Comparison of ENCODE assay signal across 8 cellular contexts in genomic region chrX:154534526-154535322, GRCh38. TPM values are rescaled to one million over a fixed set of nuclear protein-coding genes. Genes with fewer than 3 reads are reported as not detected.
A peak's percentile ranks its signal among the peaks of the same experiment; 100 is the strongest.
DNase-seq lines count a peak whose midpoint lies in the region; TF ChIP-seq lines count a peak whose summit lies in the region.

No MANE protein-coding gene starts in this region.

- peak; percentile 86 for TF ChIP-seq CTCF in GM12864 (IDR thresholded peaks at IDR 0.05; ENCODE audit: low read depth, low read length, missing control alignments)
- peak; percentile 93 for TF ChIP-seq CTCF in HFFc6 (IDR thresholded peaks at IDR 0.05)
- peak; percentile 66 to 99 (median 95) for TF ChIP-seq CTCF in prostate gland (IDR thresholded peaks at IDR 0.05)
- TF ChIP-seq CTCF in vagina (IDR thresholded peaks at IDR 0.05), result peak; percentile 99 to 100 (median 100)

- H3K36me3 Mint-ChIP-seq in HFFc6 (ENCODE audit: low read depth), result peaks cover 5% of the 10 kb centered on the region; the same call in 1 of the 2 replicates
- peaks cover 17% of the 10 kb centered on the region for H3K36me3 Mint-ChIP-seq in activated naive CD4-positive, alpha-beta T cell treated with anti-CD3 and anti-CD28 coated beads, Interleukin-2, amount 10 ng/mL, durations not matched to agents 7 days and 5 days

- H3K27ac Mint-ChIP-seq in HFFc6, result no peak overlapping the region; the same call in 1 of the 2 replicates
- peak overlapping the region; percentile 58 for H3K27ac Mint-ChIP-seq in activated naive CD4-positive, alpha-beta T cell treated with anti-CD3 and anti-CD28 coated beads, Interleukin-2, amount 10 ng/mL, durations not matched to agents 7 days and 5 days

- no peaks in the 10 kb centered on the region for H3K9me3 ChIP-seq in prostate gland
- no peaks in the 10 kb centered on the region for H3K9me3 ChIP-seq in vagina

- DNase-seq in GM12864 (ENCODE audit: low read depth), result no peak
- DNase-seq in HFFc6, result peak; percentile 67
- peak; percentile 64 for DNase-seq in NCI-H1092 (lab: John Stamatoyannopoulos, UW)
- peak; percentile 79 for DNase-seq in SKM-1 treated with dmso at 0.1 percent for 144 hours (lab: John Stamatoyannopoulos, UW; ENCODE audit: unreplicated experiment)
- DNase-seq in activated naive CD4-positive, alpha-beta T cell treated with anti-CD3 and anti-CD28 coated beads, Interleukin-2, amount 10 ng/mL, durations not matched to agents 7 days and 5 days, result peak; percentile 89
- peak; percentile 71 to 95 (median 90) for DNase-seq in head of caudate nucleus
- peak; percentile 75 for DNase-seq in prostate gland (ENCODE audit: low spot score)
- DNase-seq in vagina (ENCODE audit: extremely low spot score in 2 of 2), result peak in 1 of 2 donors; percentile 91

- intact Hi-C loops in head of caudate nucleus (cut with DNase I), result loop anchor here (10.0 kb wide), 1 partner anchor 160 kb away; the partner anchor contains the start of genes EMD and FLNA
- intact Hi-C loops in prostate gland (cut with DNase I), result loop anchor here (5.0 kb wide), 1 partner anchor 137 kb away; the partner anchor contains the start of gene RPL10
- intact Hi-C loops in vagina (cut with DNase I), result loop anchor here (5.0 kb wide), 2 partner anchors 122 to 137 kb away; partner anchors contain the start of genes RPL10 and TAFAZZIN

- H3K9me3 Mint-ChIP-seq in HFFc6, result no peaks in the 10 kb centered on the region
- H3K9me3 Mint-ChIP-seq in activated naive CD4-positive, alpha-beta T cell treated with anti-CD3 and anti-CD28 coated beads, Interleukin-2, amount 10 ng/mL, durations not matched to agents 7 days and 5 days, result no peaks in the 10 kb centered on the region

- CTCF ChIA-PET in activated naive CD4-positive, alpha-beta T cell treated with anti-CD3 and anti-CD28 coated beads, Interleukin-2, amount 10 ng/mL, durations not matched to agents 7 days and 5 days (lab: Charles Lee), result interaction anchor here (0.9 to 3.4 kb wide), 3 partner anchors 8 to 161 kb away, joined by 6 to 15 read pairs (median 10); partner anchors contain the start of gene FLNA

- H3K4me3 ChIP-seq in GM12864 (ENCODE audit: low read depth, low read length) (no peak overlapping the region), prostate gland (no peak overlapping the region), vagina (no peak overlapping the region)

- WGBS in prostate gland, result 4% methylated on average over 19 of the region's 34 CpGs

- H3K4me1 ChIP-seq in prostate gland (replicated peaks) (no peaks in the 10 kb centered on the region), vagina (peaks cover 11% of the 10 kb centered on the region)

- H3K4me1 Mint-ChIP-seq in HFFc6 (ENCODE audit: low read depth), result peaks cover 4% of the 10 kb centered on the region; the same call in 1 of the 2 replicates
- peaks cover 13% of the 10 kb centered on the region for H3K4me1 Mint-ChIP-seq in activated naive CD4-positive, alpha-beta T cell treated with anti-CD3 and anti-CD28 coated beads, Interleukin-2, amount 10 ng/mL, durations not matched to agents 7 days and 5 days

- H3K27ac ChIP-seq in prostate gland, result no peak overlapping the region
- peak overlapping the region; percentile 58 for H3K27ac ChIP-seq in vagina

- H3K27me3 ChIP-seq in prostate gland (replicated peaks; ENCODE audit: insufficient read depth) (no peaks in the 10 kb centered on the region), vagina (no peaks in the 10 kb centered on the region)

- no peak overlapping the region for H3K4me3 Mint-ChIP-seq in HFFc6
- H3K4me3 Mint-ChIP-seq in activated naive CD4-positive, alpha-beta T cell treated with anti-CD3 and anti-CD28 coated beads, Interleukin-2, amount 10 ng/mL, durations not matched to agents 7 days and 5 days, result no peak overlapping the region

- no peaks in the 10 kb centered on the region for H3K36me3 ChIP-seq in prostate gland
- H3K36me3 ChIP-seq in vagina, result peaks cover 0 to 14% of the 10 kb centered on the region in 2 donors

- TF ChIP-seq POLR2A in prostate gland (IDR thresholded peaks at IDR 0.05) (no peak), vagina (IDR thresholded peaks at IDR 0.05) (no peak)

- peaks cover 3% of the 10 kb centered on the region for H3K27me3 Mint-ChIP-seq in HFFc6 (ENCODE audit: insufficient read depth)
- no peaks in the 10 kb centered on the region for H3K27me3 Mint-ChIP-seq in activated naive CD4-positive, alpha-beta T cell treated with anti-CD3 and anti-CD28 coated beads, Interleukin-2, amount 10 ng/mL, durations not matched to agents 7 days and 5 days

RNA-seq across cellular contexts. Expression of gene G6PD, which starts 11.9 kb away (rescaled TPM):
- total RNA-seq in HFFc6 (2021; fragmentation: NEBNext Ultra II Directional; extraction: Animal tissue kit (Norgen Biotek cat#: 25700)), result 100 to 1,000 TPM; 119 to 226 (median 192) TPM
- total RNA-seq in prostate gland, result 100 to 1,000 TPM in 1 of 2 donors, 10 to 100 TPM in 1; 27.9 to 300 TPM
- 86.4 TPM for total RNA-seq in vagina

RNA-seq across cellular contexts. Expression of gene IKBKG, which starts 12.7 kb away (rescaled TPM):
- total RNA-seq in HFFc6 (2021; fragmentation: NEBNext Ultra II Directional; extraction: Animal tissue kit (Norgen Biotek cat#: 25700)), result 10 to 100 TPM; 32.5 to 38.9 (median 37.5) TPM
- total RNA-seq in prostate gland (10 to 100 TPM; 16.4 to 31.7 TPM), vagina (11.8 TPM)

RNA-seq across cellular contexts. Expression of gene FAM3A, which starts 18.7 kb away (rescaled TPM):
- total RNA-seq in HFFc6 (2021; fragmentation: NEBNext Ultra II Directional; extraction: Animal tissue kit (Norgen Biotek cat#: 25700)), result 10 to 100 TPM; 56.9 to 67.8 (median 59.4) TPM
- total RNA-seq in prostate gland, result 10 to 100 TPM; 52.0 to 72.7 TPM
- 59.9 TPM for total RNA-seq in vagina

RNA-seq across cellular contexts. Expression of gene SLC10A3, which starts 44.3 kb away (rescaled TPM):
- total RNA-seq in HFFc6 (2021; fragmentation: NEBNext Ultra II Directional; extraction: Animal tissue kit (Norgen Biotek cat#: 25700)), result 10 to 100 TPM; 34.6 to 46.5 (median 37.7) TPM
- total RNA-seq in prostate gland (10 to 100 TPM; 28.0 to 45.6 TPM), vagina (28.2 TPM)

RNA-seq across cellular contexts. Expression of gene UBL4A, which starts 48.3 kb away (rescaled TPM):
- 10 to 100 TPM; 26.7 to 31.6 (median 29.7) TPM for total RNA-seq in HFFc6 (2021; fragmentation: NEBNext Ultra II Directional; extraction: Animal tissue kit (Norgen Biotek cat#: 25700))
- total RNA-seq in prostate gland (10 to 100 TPM; 31.9 to 53.7 TPM), vagina (30.2 TPM)
